Comparison of ENCODE assay signal across 21 cellular contexts in the genomic region with DNA sequence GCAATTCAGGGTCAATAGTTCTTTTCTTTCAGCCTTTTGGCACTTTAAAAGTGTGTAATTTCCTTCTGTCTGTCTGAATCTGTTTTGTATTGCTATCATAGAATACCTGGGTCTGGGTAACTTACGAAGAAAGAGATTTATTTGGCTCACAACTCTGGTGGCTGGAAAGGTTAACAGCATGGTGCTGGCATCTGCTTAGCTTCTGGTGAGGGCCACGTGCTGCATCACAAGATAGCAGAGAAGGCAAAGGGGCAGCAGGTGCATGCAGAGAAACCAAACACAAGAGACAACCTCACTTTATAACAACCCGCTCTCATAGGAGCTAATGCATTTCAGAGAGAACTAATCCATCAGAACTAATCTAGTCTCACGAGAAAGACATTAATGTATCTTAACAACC. TPM values are rescaled to one million over a fixed set of nuclear protein-coding genes. Genes with fewer than 3 reads are reported as not detected.
DNase-seq lines count a peak whose midpoint lies in the region; ATAC-seq and TF ChIP-seq lines count a peak whose summit lies in the region.
"Had no signal": no experiment of that assay in that cellular context is flagged by ENCODE, and none has a peak within 500 bp of the region (broad histone marks: within the 10 kb centered on the region; RNA-seq: fewer than 3 reads in every experiment).

No MANE protein-coding gene starts in this region.

- no peak overlapping the region for H3K4me3 Mint-ChIP-seq in WTC11
- H3K4me3 Mint-ChIP-seq: CD8-positive, alpha-beta T cell had no signal

- no peak for TF ChIP-seq POLR2A in ovary (IDR thresholded peaks at IDR 0.05)

- H3K4me3 ChIP-seq in ovary: no peak overlapping the region
- H3K4me3 ChIP-seq: BLaER1, HAP-1, K562, SJCRH30 had no signal

- peak overlapping the region; percentile 23; the same call in 1 of the 2 replicates for H3K27ac Mint-ChIP-seq in WTC11
- H3K27ac Mint-ChIP-seq: CD8-positive, alpha-beta T cell had no signal

- H3K27me3 ChIP-seq in ovary: no peaks in the 10 kb centered on the region
- H3K27me3 ChIP-seq: BLaER1, SJCRH30 had no signal

- peaks cover 28% of the 10 kb centered on the region for H3K4me1 Mint-ChIP-seq in WTC11

- no peaks in the 10 kb centered on the region for H3K4me1 ChIP-seq in ovary (ENCODE audit: insufficient read depth)
- H3K4me1 ChIP-seq: BLaER1, HAP-1, SJCRH30 had no signal

- H3K9me3 Mint-ChIP-seq in WTC11: peaks cover 11% of the 10 kb centered on the region
- H3K9me3 Mint-ChIP-seq: CD8-positive, alpha-beta T cell had no signal

- POLR2A ChIA-PET in WTC11 (lab: Charles Lee): no interaction called here

- DNase-seq in left ventricle myocardium superior (no peak), left cardiac atrium (no peak), NCI-H524 (lab: John Stamatoyannopoulos, UW) (peak; percentile 68 to 85), WTC11 (ENCODE audit: low spot score) (no peak), ovary (no peak), NCI-H2081 treated with DMSO at 0.1 percent for 48 hours (lab: John Stamatoyannopoulos, UW) (no peak)
- DNase-seq: Calu3; CD8-positive, alpha-beta T cell; DND-41; NCI-H1105; NCI-H187; NCI-H446 treated with DMSO at 0.1 percent for 48 hours; NCI-H774; SJCRH30; SW 1271; T-helper 2 cell had no signal

- TF ChIP-seq CTCF in WTC11 (IDR thresholded peaks at IDR 0.05) (no peak), ovary (IDR thresholded peaks at IDR 0.05) (no peak)

- no peak for TF ChIP-seq EP300 in ovary (IDR thresholded peaks at IDR 0.05)

- ATAC-seq in left ventricle myocardium superior (peak; percentile 49), left cardiac atrium (no peak), WTC11 (peak; percentile 73), HG02571 (IDR thresholded peaks at IDR 0.05; ENCODE audit: unreplicated experiment) (no peak)
- ATAC-seq: CD8-positive, alpha-beta T cell; K562; Panc1 had no signal

- intact Hi-C loops in left ventricle myocardium superior (cut with micrococcal nuclease): no loop called here
- intact Hi-C loops in left cardiac atrium (cut with DNase I): no loop called here
- intact Hi-C loops in ovary (cut with DNase I): no loop called here

- H3K36me3 Mint-ChIP-seq in WTC11: no peaks in the 10 kb centered on the region
- H3K36me3 Mint-ChIP-seq: CD8-positive, alpha-beta T cell had no signal

- no peaks in the 10 kb centered on the region for H3K27me3 Mint-ChIP-seq in WTC11 (ENCODE audit: low read depth)

- no peak overlapping the region for H3K27ac ChIP-seq in ovary
- H3K27ac ChIP-seq: BLaER1, SJCRH30 had no signal

- H3K9me3 ChIP-seq in ovary: no peaks in the 10 kb centered on the region
- H3K9me3 ChIP-seq: BLaER1, HAP-1, SJCRH30 had no signal

- no peaks in the 10 kb centered on the region for H3K36me3 ChIP-seq in ovary
- H3K36me3 ChIP-seq: BLaER1, HAP-1, SJCRH30 had no signal

- CTCF ChIA-PET in WTC11 (lab: Charles Lee): interaction anchor here (1.2 kb wide), 1 partner anchor 48 kb away, joined by 4 read pairs; a partner anchor contains a TSS

- 71 to 80% (median 73%) methylated on average over 4 of the region's 4 CpGs for WGBS in ovary, 3 donors

TF ChIP-seq in WTC11, 78 proteins besides CTCF, POLR2A, EP300 and RAD21:
- TF ChIP-seq, protein P1, sequence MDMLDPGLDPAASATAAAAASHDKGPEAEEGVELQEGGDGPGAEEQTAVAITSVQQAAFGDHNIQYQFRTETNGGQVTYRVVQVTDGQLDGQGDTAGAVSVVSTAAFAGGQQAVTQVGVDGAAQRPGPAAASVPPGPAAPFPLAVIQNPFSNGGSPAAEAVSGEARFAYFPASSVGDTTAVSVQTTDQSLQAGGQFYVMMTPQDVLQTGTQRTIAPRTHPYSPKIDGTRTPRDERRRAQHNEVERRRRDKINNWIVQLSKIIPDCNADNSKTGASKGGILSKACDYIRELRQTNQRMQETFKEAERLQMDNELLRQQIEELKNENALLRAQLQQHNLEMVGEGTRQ (CRISPR knock-in tag; IDR thresholded peaks at IDR 0.05): peak; percentile 54
- TF ChIP-seq, protein P2, sequence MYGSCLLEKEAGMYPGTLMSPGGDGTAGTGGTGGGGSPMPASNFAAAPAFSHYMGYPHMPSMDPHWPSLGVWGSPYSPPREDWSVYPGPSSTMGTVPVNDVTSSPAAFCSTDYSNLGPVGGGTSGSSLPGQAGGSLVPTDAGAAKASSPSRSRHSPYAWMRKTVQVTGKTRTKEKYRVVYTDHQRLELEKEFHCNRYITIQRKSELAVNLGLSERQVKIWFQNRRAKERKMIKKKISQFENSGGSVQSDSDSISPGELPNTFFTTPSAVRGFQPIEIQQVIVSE (CRISPR knock-in tag; IDR thresholded peaks at IDR 0.05; ENCODE audit: borderline replicate concordance): no peak
- TF ChIP-seq, protein P3, sequence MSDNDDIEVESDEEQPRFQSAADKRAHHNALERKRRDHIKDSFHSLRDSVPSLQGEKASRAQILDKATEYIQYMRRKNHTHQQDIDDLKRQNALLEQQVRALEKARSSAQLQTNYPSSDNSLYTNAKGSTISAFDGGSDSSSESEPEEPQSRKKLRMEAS (CRISPR knock-in tag; IDR thresholded peaks at IDR 0.05): 0 out of 2 replicates have a peak, but pooled peaks have one; percentile 31
- TF ChIP-seq, protein P4, sequence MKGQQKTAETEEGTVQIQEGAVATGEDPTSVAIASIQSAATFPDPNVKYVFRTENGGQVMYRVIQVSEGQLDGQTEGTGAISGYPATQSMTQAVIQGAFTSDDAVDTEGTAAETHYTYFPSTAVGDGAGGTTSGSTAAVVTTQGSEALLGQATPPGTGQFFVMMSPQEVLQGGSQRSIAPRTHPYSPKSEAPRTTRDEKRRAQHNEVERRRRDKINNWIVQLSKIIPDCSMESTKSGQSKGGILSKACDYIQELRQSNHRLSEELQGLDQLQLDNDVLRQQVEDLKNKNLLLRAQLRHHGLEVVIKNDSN (CRISPR knock-in tag; IDR thresholded peaks at IDR 0.05): peak; percentile 65; the same call in 1 of the 2 replicates

RNA-seq across cellular contexts. Expression of a gene that starts 18.8 kb away (rescaled TPM):
- total RNA-seq in left ventricle myocardium superior: 18.7 TPM
- total RNA-seq in left cardiac atrium: 10 to 100 TPM in 1 of 2 donors, 1 to 10 TPM in 1; 9.3 to 13.9 TPM
- 1.6 to 2.7 TPM (median 1.6 TPM) in 3 replicates for total RNA-seq in WTC11 (2021)
- 10 to 100 TPM in 6 of 7 donors, 1 to 10 TPM in 1; 6.8 to 47.0 (median 16.5) TPM for total RNA-seq in ovary
- polyA plus RNA-seq in ovary: 10 to 100 TPM; 15.6 to 49.4 TPM
- total RNA-seq: Calu3; CD8-positive, alpha-beta T cell; K562; SJCRH30 had no signal
- polyA plus RNA-seq: K562 had no signal

RNA-seq across cellular contexts. Expression of a gene that starts 47.5 kb away (rescaled TPM):
- total RNA-seq in left ventricle myocardium superior (210 TPM), left cardiac atrium (100 to 1,000 TPM; 137 to 138 TPM), WTC11 (2021) (105 to 110 TPM (median 106 TPM) in 3 replicates), ovary (10 to 100 TPM; 35.8 to 82.0 (median 44.6) TPM)
- polyA plus RNA-seq in ovary: 10 to 100 TPM; 33.9 to 45.0 TPM

RNA-seq across cellular contexts. Expression of a gene that starts 48.0 kb away (rescaled TPM):
- total RNA-seq in left ventricle myocardium superior (32.9 TPM), left cardiac atrium (10 to 100 TPM; 22.1 to 23.9 TPM), WTC11 (2021) (65.6 to 66.1 TPM (median 65.8 TPM) in 3 replicates), ovary (10 to 100 TPM; 28.6 to 53.0 (median 36.7) TPM)
- polyA plus RNA-seq in ovary: 10 to 100 TPM; 12.0 to 39.5 TPM

Comparison
In these comparisons a context has a peak if more than half of its experiments do, and no peak if none do; other contexts are left out.
1. ATAC-seq: peak in left ventricle myocardium superior (single experiment) and WTC11 (single experiment); none in left cardiac atrium (0 of 2) and HG02571 (single experiment).
2. DNase-seq: peak in NCI-H524 (2 of 2); none in left ventricle myocardium superior (single experiment), left cardiac atrium (single experiment), WTC11 (single experiment), ovary (0 of 5) and NCI-H2081 treated with DMSO at 0.1 percent for 48 hours (single experiment).